11 cellular contexts compared by ENCODE assay signal in the genomic region with DNA sequence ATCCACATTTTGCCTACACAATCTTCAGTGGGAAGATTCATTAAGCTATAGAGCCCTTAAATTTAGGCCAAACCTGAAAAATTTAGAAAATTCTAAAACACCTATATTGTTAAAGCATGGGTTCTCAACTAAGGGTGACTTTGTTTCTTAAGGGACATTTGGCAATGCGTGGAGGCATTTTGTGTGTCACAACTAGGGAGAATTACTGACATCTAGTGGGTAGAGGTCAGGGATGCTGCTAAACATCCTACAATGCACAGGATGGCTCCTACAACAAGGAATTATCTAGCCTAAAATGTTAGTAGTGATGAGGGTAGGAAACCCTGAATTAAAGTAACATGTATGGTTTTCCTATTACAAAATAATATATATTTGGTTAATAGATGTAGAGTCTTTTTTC. TPM values are rescaled to one million over a fixed set of nuclear protein-coding genes. Genes with fewer than 3 reads are reported as not detected.
DNase-seq lines count a peak whose midpoint lies in the region; ATAC-seq and TF ChIP-seq lines count a peak whose summit lies in the region.
"Had no signal": no experiment of that assay in that cellular context is flagged by ENCODE, and none has a peak within 500 bp of the region (broad histone marks: within the 10 kb centered on the region; RNA-seq: fewer than 3 reads in every experiment).

No MANE protein-coding gene starts in this region.

- peak; percentile 0 to 19 for DNase-seq in NCI-H524 (lab: John Stamatoyannopoulos, UW)
- DNase-seq in NCI-H524 treated with DMSO at 0.1 percent for 48 hours (lab: John Stamatoyannopoulos, UW): no peak
- peak; percentile 53 for DNase-seq in NB4 (ENCODE audit: low read depth)
- peak; percentile 47 to 60 for DNase-seq in erythroblast (lab: John Stamatoyannopoulos, UW)
- DNase-seq in GM03348 (ENCODE audit: low spot score): no peak
- no peak for DNase-seq in activated CD8-positive, alpha-beta T cell treated with anti-CD3 and anti-CD28 coated beads for 36 hours
- DNase-seq: natural killer cell had no signal

- CTCF ChIA-PET in activated CD8-positive, alpha-beta T cell treated with anti-CD3 and anti-CD28 coated beads for 36 hours (lab: Charles Lee): interaction anchor here (1.2 kb wide), 1 partner anchor 155 kb away, joined by 3 read pairs; no protein-coding TSS in a partner anchor

- H3K27me3 Mint-ChIP-seq in activated CD8-positive, alpha-beta T cell treated with anti-CD3 and anti-CD28 coated beads for 36 hours: no peaks in the 10 kb centered on the region

- H3K27ac Mint-ChIP-seq in activated CD8-positive, alpha-beta T cell treated with anti-CD3 and anti-CD28 coated beads for 36 hours: no peak overlapping the region
- H3K27ac Mint-ChIP-seq: activated T-helper 1 cell treated with anti-CD3 and anti-CD28 coated beads, Interleukin-12 subunit alpha, Interleukin-12 subunit beta, Interleukin-2, Interleukin-4 antibody, amounts not matched to agents 30 ng/mL and 10 ng/mL and 1 ng/mL, durations not matched to agents 14 hours and 24 hours and 36 hours; natural killer cell had no signal

- H3K36me3 ChIP-seq in parathyroid adenoma (ENCODE audit: control insufficient read depth, insufficient read depth, low read length): no peaks in the 10 kb centered on the region
- H3K36me3 ChIP-seq: SJSA1 had no signal

- TF ChIP-seq POLR2A in NB4 (IDR thresholded peaks at IDR 0.05; ENCODE audit: extremely low read depth, insufficient read length) (no peak), erythroblast (IDR thresholded peaks at IDR 0.05; ENCODE audit: low read length) (no peak)

- no peak overlapping the region for H3K27ac ChIP-seq in parathyroid adenoma
- H3K27ac ChIP-seq: SJSA1 had no signal

- no peak overlapping the region for H3K4me3 Mint-ChIP-seq in activated CD8-positive, alpha-beta T cell treated with anti-CD3 and anti-CD28 coated beads for 36 hours
- H3K4me3 Mint-ChIP-seq: activated T-helper 1 cell treated with anti-CD3 and anti-CD28 coated beads, Interleukin-12 subunit alpha, Interleukin-12 subunit beta, Interleukin-2, Interleukin-4 antibody, amounts not matched to agents 30 ng/mL and 10 ng/mL and 1 ng/mL, durations not matched to agents 14 hours and 24 hours and 36 hours; natural killer cell had no signal

- ATAC-seq in HG03342 (IDR thresholded peaks at IDR 0.05; ENCODE audit: unreplicated experiment): no peak
- ATAC-seq in activated CD8-positive, alpha-beta T cell treated with anti-CD3 and anti-CD28 coated beads for 36 hours: no peak
- ATAC-seq: natural killer cell had no signal

- H3K4me2 ChIP-seq in parathyroid adenoma (ENCODE audit: low read length): no peak overlapping the region

- H3K79me2 ChIP-seq in parathyroid adenoma: no peaks in the 10 kb centered on the region

- H3K36me3 Mint-ChIP-seq in activated CD8-positive, alpha-beta T cell treated with anti-CD3 and anti-CD28 coated beads for 36 hours (ENCODE audit: low read depth): peaks cover 2% of the 10 kb centered on the region
- H3K36me3 Mint-ChIP-seq: natural killer cell had no signal

- H3K4me3 ChIP-seq in NB4 (ENCODE audit: low read depth, low read length): no peak overlapping the region
- no peak overlapping the region for H3K4me3 ChIP-seq in parathyroid adenoma (ENCODE audit: low read depth, low read length)
- H3K4me3 ChIP-seq: SJSA1 had no signal

- no peak overlapping the region for H2AFZ ChIP-seq in parathyroid adenoma

- no peaks in the 10 kb centered on the region for H3K9me3 ChIP-seq in parathyroid adenoma (ENCODE audit: control insufficient read depth, low read length)
- H3K9me3 ChIP-seq: SJSA1 had no signal

- H3K9me3 Mint-ChIP-seq in activated CD8-positive, alpha-beta T cell treated with anti-CD3 and anti-CD28 coated beads for 36 hours: no peaks in the 10 kb centered on the region
- H3K9me3 Mint-ChIP-seq: activated T-helper 1 cell treated with anti-CD3 and anti-CD28 coated beads, Interleukin-12 subunit alpha, Interleukin-12 subunit beta, Interleukin-2, Interleukin-4 antibody, amounts not matched to agents 30 ng/mL and 10 ng/mL and 1 ng/mL, durations not matched to agents 14 hours and 24 hours and 36 hours; natural killer cell had no signal

- H3K9ac ChIP-seq in parathyroid adenoma: no peak overlapping the region

- POLR2A ChIA-PET in activated CD8-positive, alpha-beta T cell treated with anti-CD3 and anti-CD28 coated beads for 36 hours (lab: Charles Lee): no interaction called here

- H3K4me1 ChIP-seq in parathyroid adenoma: no peaks in the 10 kb centered on the region
- H3K4me1 ChIP-seq: SJSA1 had no signal

- H3K4me1 Mint-ChIP-seq in activated CD8-positive, alpha-beta T cell treated with anti-CD3 and anti-CD28 coated beads for 36 hours (ENCODE audit: low read depth): no peaks in the 10 kb centered on the region

- peak; percentile 22 for TF ChIP-seq CTCF in NB4 (IDR thresholded peaks at IDR 0.05; ENCODE audit: low read depth, low read length)
- TF ChIP-seq CTCF in parathyroid adenoma (IDR thresholded peaks at IDR 0.05): peak; percentile 19
- no peak for TF ChIP-seq CTCF in activated CD8-positive, alpha-beta T cell treated with anti-CD3 and anti-CD28 coated beads for 36 hours (IDR thresholded peaks at IDR 0.05)

- no peaks in the 10 kb centered on the region for H3K27me3 ChIP-seq in parathyroid adenoma (ENCODE audit: control insufficient read depth, insufficient read depth, low read length)
- H3K27me3 ChIP-seq: SJSA1 had no signal

- intact Hi-C loops in activated CD8-positive, alpha-beta T cell treated with anti-CD3 and anti-CD28 coated beads for 36 hours (cut with micrococcal nuclease): no loop called here

RNA-seq across cellular contexts. Expression of gene TBC1D5, which starts 55.8 kb away (rescaled TPM):
- 10 to 100 TPM; 46.3 to 47.8 TPM for total RNA-seq in activated CD8-positive, alpha-beta T cell treated with anti-CD3 and anti-CD28 coated beads for 36 hours

Comparison
In these comparisons a context has a peak if more than half of its experiments do, and no peak if none do; other contexts are left out.
1. DNase-seq: peak in NCI-H524 (2 of 2), NB4 (single experiment) and erythroblast (2 of 2); none in NCI-H524 treated with DMSO at 0.1 percent for 48 hours (single experiment), GM03348 (single experiment) and activated CD8-positive, alpha-beta T cell treated with anti-CD3 and anti-CD28 coated beads for 36 hours (single experiment).